In genomic region chr7:129781128-129781855, GRCh38 we compare ENCODE assay signal across 8 cellular contexts.
DNase-seq lines count a peak whose midpoint lies in the region; ATAC-seq, FAIRE-seq and TF ChIP-seq lines count a peak whose summit lies in the region.

No MANE protein-coding gene starts in this region.

- H3K4me1 ChIP-seq in Caco-2 (peaks cover 12% of the 10 kb centered on the region), KMS-11 (ENCODE audit: low read depth, poor library complexity, severe bottlenecking) (peaks cover 24% of the 10 kb centered on the region)

- no peak for ATAC-seq in naive B cell (ENCODE audit: low read depth in 2 of 2)
- ATAC-seq in GM19023 (IDR thresholded peaks at IDR 0.05; ENCODE audit: unreplicated experiment) = no peak

- H3K4me3 Mint-ChIP-seq in Caco-2 (ENCODE audit: unreplicated experiment) (peak overlapping the region; percentile 81), naive B cell (peak overlapping the region; percentile 83 to 95 (median 88))

- H3K4me1 Mint-ChIP-seq in Caco-2 (ENCODE audit: low read depth, unreplicated experiment) (peaks cover 6% of the 10 kb centered on the region), naive B cell (peaks cover 44 to 62% (median 49%) of the 10 kb centered on the region in 3 donors)

- peak overlapping the region; percentile 80 for H3K27ac Mint-ChIP-seq in Caco-2 (ENCODE audit: unreplicated experiment)
- peak overlapping the region in 3 of 6 donors; percentile 79 to 89 (median 82) for H3K27ac Mint-ChIP-seq in naive B cell

- no peak overlapping the region; the same call in 1 of the 2 replicates for H3K9ac ChIP-seq in KMS-11

- H3K36me3 ChIP-seq in Caco-2 (ENCODE audit: control insufficient read depth, insufficient read depth, low read length) = no peaks in the 10 kb centered on the region
- no peaks in the 10 kb centered on the region for H3K36me3 ChIP-seq in KMS-11 (ENCODE audit: insufficient read depth)

- no peaks in the 10 kb centered on the region for H3K9me3 ChIP-seq in Caco-2

- POLR2A ChIA-PET in Caco-2 (lab: Charles Lee) = interaction anchor here (1.1 to 1.9 kb wide), 2 partner anchors 29 to 44 kb away, joined by 3 to 13 read pairs; no protein-coding TSS in a partner anchor

- no peaks in the 10 kb centered on the region for H3K27me3 ChIP-seq in Caco-2 (replicated peaks; ENCODE audit: control insufficient read depth, insufficient read depth, low read length)
- H3K27me3 ChIP-seq in KMS-11 (ENCODE audit: insufficient read depth, low read depth) = peaks cover 25% of the 10 kb centered on the region; the same call in 1 of the 2 replicates

- H3K27ac ChIP-seq in KMS-11 = no peak overlapping the region

- DNase-seq in Caco-2 (no peak), naive B cell (no peak), cerebellar cortex (ENCODE audit: low spot score) (no peak), frontal cortex (ENCODE audit: low spot score in 2 of 2) (no peak), iPS-NIHi7 (ENCODE audit: extremely low spot score) (no peak)
- peak; percentile 61 for DNase-seq in activated CD8-positive, alpha-beta memory T cell treated with anti-CD3 and anti-CD28 coated beads, Interleukin-2, amount 50 U/mL, for 48 hours

- peak overlapping the region; percentile 53 for H3K4me2 ChIP-seq in KMS-11

- intact Hi-C loops in Caco-2 (cut with micrococcal nuclease; ENCODE audit: unreplicated experiment) = loop anchor here (5.0 kb wide), 1 partner anchor 231 kb away; no protein-coding TSS in a partner anchor

- FAIRE-seq in frontal cortex (lab: Jason Lieb, UNC) = no peak

- no TSS peak for BruUV-seq in Caco-2 (replicated peaks; lab: Mats Ljungman, UMichigan)

- H3K4me3 ChIP-seq in Caco-2 (ENCODE audit: low read depth, low read length) = peak overlapping the region; percentile 84
- no peak overlapping the region for H3K4me3 ChIP-seq in KMS-11 (IDR thresholded peaks at IDR 0.05; ENCODE audit: insufficient read depth, low read depth, low read length)

- 0 out of 2 replicates have a peak, but pooled peaks cover 7% of the 10 kb centered on the region for H3K79me2 ChIP-seq in KMS-11 (ENCODE audit: insufficient read depth, low read depth)

- H3K27me3 Mint-ChIP-seq in Caco-2 (ENCODE audit: insufficient read depth, unreplicated experiment) (no peaks in the 10 kb centered on the region), naive B cell (peaks cover 49 to 73% (median 65%) of the 10 kb centered on the region in 3 donors)

- H3K9me3 Mint-ChIP-seq in Caco-2 (ENCODE audit: unreplicated experiment) (no peaks in the 10 kb centered on the region), naive B cell (peaks cover 0 to 5% (median 0%) of the 10 kb centered on the region in 7 donors)

- TF ChIP-seq CTCF in Caco-2 (IDR thresholded peaks at IDR 0.05; ENCODE audit: insufficient read depth in 1 of 2, low read depth in 1 of 2, low read length in 1 of 2, severe bottlenecking in 1 of 2, unreplicated experiment in 1 of 2) (no peak), KMS-11 (conservative IDR thresholded peaks at IDR 0.05; ENCODE audit: low read depth, low read length) (no peak)

- CTCF ChIA-PET in Caco-2 (lab: Charles Lee) = interaction anchor here (0.6 to 1.5 kb wide), 2 partner anchors 16 to 44 kb away, joined by 4 to 7 read pairs; no protein-coding TSS in a partner anchor

- H4K20me1 ChIP-seq in KMS-11 (ENCODE audit: insufficient read depth) = no peaks in the 10 kb centered on the region

- peaks cover 8% of the 10 kb centered on the region for H3K36me3 Mint-ChIP-seq in Caco-2 (ENCODE audit: insufficient read depth, unreplicated experiment)
- H3K36me3 Mint-ChIP-seq in naive B cell = no peaks in the 10 kb centered on the region

- peak overlapping the region; percentile 64 for H2AFZ ChIP-seq in KMS-11 (ENCODE audit: low read depth)
